Comparison of ENCODE assay signal across 23 cellular contexts in genomic region chr1:183175631-183176030, GRCh38. TPM values are rescaled to one million over a fixed set of nuclear protein-coding genes. Genes with fewer than 3 reads are reported as not detected.
DNase-seq lines count a peak whose midpoint lies in the region; ATAC-seq and TF ChIP-seq lines count a peak whose summit lies in the region.
"Had no signal": no experiment of that assay in that cellular context is flagged by ENCODE, and none has a peak within 500 bp of the region (broad histone marks: within the 10 kb centered on the region; RNA-seq: fewer than 3 reads in every experiment).

No MANE protein-coding gene starts in this region.

- ATAC-seq in left ventricle myocardium superior, result peak; percentile 54
- ATAC-seq: CD8-positive, alpha-beta T cell; GM12878 had no signal

- no peaks in the 10 kb centered on the region for H3K9me3 Mint-ChIP-seq in MCF 10A (ENCODE audit: unreplicated experiment)
- H3K9me3 Mint-ChIP-seq: CD4-positive, CD25-positive, alpha-beta regulatory T cell; CD8-positive, alpha-beta T cell had no signal

- DNase-seq in MCF 10A (ENCODE audit: unreplicated experiment), result no peak
- DNase-seq in breast epithelium (ENCODE audit: low spot score in 2 of 2), result no peak
- DNase-seq in left ventricle myocardium superior, result no peak
- DNase-seq in cardiac septum (ENCODE audit: low spot score), result no peak
- peak in 1 of 2 donors; percentile 35 for DNase-seq in thyroid gland
- DNase-seq in OCI-M2 (lab: John Stamatoyannopoulos, UW; ENCODE audit: unreplicated experiment), result no peak
- DNase-seq in NCI-H774 (lab: John Stamatoyannopoulos, UW), result no peak
- DNase-seq: Caco-2; CD4-positive, CD25-positive, alpha-beta regulatory T cell; CD8-positive, alpha-beta T cell; DMS 273 treated with DMSO at 0.1 percent for 48 hours; DMS79; EL; GDM1; GM23248; H7; HCEC 1CT had no signal

- no TSS peak for BruUV-seq in MCF 10A (replicated peaks; lab: Mats Ljungman, UMichigan)

- H3K36me3 Mint-ChIP-seq in MCF 10A (ENCODE audit: insufficient read depth, unreplicated experiment), result no peaks in the 10 kb centered on the region
- H3K36me3 Mint-ChIP-seq: CD4-positive, CD25-positive, alpha-beta regulatory T cell; CD8-positive, alpha-beta T cell had no signal

- H3K27ac ChIP-seq in breast epithelium (no peak overlapping the region), VCaP (peak overlapping the region; percentile 50), thyroid gland (peak overlapping the region; percentile 32 to 68 (median 33))
- H3K27ac ChIP-seq: 22Rv1, BLaER1, C4-2B, GM23248 had no signal

- TF ChIP-seq CTCF in MCF 10A (IDR thresholded peaks at IDR 0.05; ENCODE audit: unreplicated experiment), result no peak
- TF ChIP-seq CTCF in breast epithelium (IDR thresholded peaks at IDR 0.05), result no peak
- no peak for TF ChIP-seq CTCF in VCaP (conservative IDR thresholded peaks at IDR 0.05)
- TF ChIP-seq CTCF in thyroid gland (IDR thresholded peaks at IDR 0.05), result no peak

- no peaks in the 10 kb centered on the region for H3K9me3 ChIP-seq in breast epithelium
- H3K9me3 ChIP-seq in thyroid gland, result no peaks in the 10 kb centered on the region
- H3K9me3 ChIP-seq: BLaER1, Caco-2 had no signal

- WGBS in thyroid gland, 2 donors, result 80 to 86% methylated on average over 1 of the region's 1 CpG

- intact Hi-C loops in MCF 10A (cut with micrococcal nuclease) (no loop called here), breast epithelium (cut with DNase I; ENCODE audit: low total_unique reads) (no loop called here), left ventricle myocardium superior (cut with micrococcal nuclease) (no loop called here), cardiac septum (cut with DNase I) (no loop called here), thyroid gland (cut with DNase I) (no loop called here)

- TF ChIP-seq POLR2A in breast epithelium (IDR thresholded peaks at IDR 0.05) (no peak), thyroid gland (IDR thresholded peaks at IDR 0.05) (no peak)

- no peaks in the 10 kb centered on the region for H3K27me3 Mint-ChIP-seq in MCF 10A (ENCODE audit: insufficient read depth, unreplicated experiment)

- CTCF ChIA-PET in MCF 10A (lab: Yijun Ruan, JAX), result interaction anchor here (0.7 to 1.0 kb wide), 2 partner anchors 9 to 1351 kb away, joined by 3 read pairs; no protein-coding TSS in a partner anchor

- H3K4me3 ChIP-seq in breast epithelium (no peak overlapping the region), thyroid gland (replicated peaks in 1 of 3) (no peak overlapping the region)
- H3K4me3 ChIP-seq: BLaER1, GM12878, GM23248 had no signal

- no peaks in the 10 kb centered on the region for H3K36me3 ChIP-seq in breast epithelium
- H3K36me3 ChIP-seq in thyroid gland, result no peaks in the 10 kb centered on the region
- H3K36me3 ChIP-seq: BLaER1 had no signal

- POLR2A ChIA-PET in MCF 10A (lab: Yijun Ruan, JAX), result interaction anchor here (0.9 kb wide), 1 partner anchor 150 kb away, joined by 4 read pairs; no protein-coding TSS in a partner anchor

- no peaks in the 10 kb centered on the region for H3K4me1 ChIP-seq in breast epithelium
- H3K4me1 ChIP-seq in thyroid gland, result peaks cover 16 to 18% of the 10 kb centered on the region in 2 donors

- peaks cover 33% of the 10 kb centered on the region for H3K4me1 Mint-ChIP-seq in MCF 10A (ENCODE audit: insufficient read depth, unreplicated experiment)

- peak overlapping the region; percentile 34 for H3K27ac Mint-ChIP-seq in MCF 10A (ENCODE audit: low read depth, unreplicated experiment)
- H3K27ac Mint-ChIP-seq: B cell; CD4-positive, CD25-positive, alpha-beta regulatory T cell; CD8-positive, alpha-beta T cell had no signal

- H3K27me3 ChIP-seq in breast epithelium (no peaks in the 10 kb centered on the region), thyroid gland (no peaks in the 10 kb centered on the region)
- H3K27me3 ChIP-seq: BLaER1 had no signal

- no peak overlapping the region for H3K4me3 Mint-ChIP-seq in MCF 10A (ENCODE audit: unreplicated experiment)
- H3K4me3 Mint-ChIP-seq: B cell; CD4-positive, CD25-positive, alpha-beta regulatory T cell; CD8-positive, alpha-beta T cell had no signal

RNA-seq across cellular contexts. Expression of gene LAMC2, which starts 10.4 kb away (rescaled TPM):
- total RNA-seq in MCF 10A (2022) (751 and 884 TPM in 2 replicates), breast epithelium (10 to 100 TPM in 2 of 3 donors, 1 to 10 TPM in 1; 3.0 to 20.3 (median 16.4) TPM), left ventricle myocardium superior (3.7 TPM), cardiac septum (0.40 TPM), thyroid gland (10 to 100 TPM; 24.3 to 53.4 (median 27.9) TPM)
- total RNA-seq: B cell; CD4-positive, CD25-positive, alpha-beta regulatory T cell; CD8-positive, alpha-beta T cell had no signal

Comparison
In these comparisons a context has a peak if more than half of its experiments do, and no peak if none do; other contexts are left out.
1. RNA of gene LAMC2, which starts 10.4 kb away (total RNA-seq): 751 to 884 TPM in MCF 10A; 24.3 to 53.4 TPM in thyroid gland, 3.0 to 20.3 TPM in breast epithelium, 3.7 TPM in left ventricle myocardium superior (single experiment) and 0.40 TPM in cardiac septum (single experiment); every median in the first group is over 10 times any median in the second.
2. H3K27ac ChIP-seq: peak in VCaP (single experiment) and thyroid gland (3 of 3); none in breast epithelium (0 of 2).